5 cellular contexts compared by ENCODE assay signal in the genomic region with DNA sequence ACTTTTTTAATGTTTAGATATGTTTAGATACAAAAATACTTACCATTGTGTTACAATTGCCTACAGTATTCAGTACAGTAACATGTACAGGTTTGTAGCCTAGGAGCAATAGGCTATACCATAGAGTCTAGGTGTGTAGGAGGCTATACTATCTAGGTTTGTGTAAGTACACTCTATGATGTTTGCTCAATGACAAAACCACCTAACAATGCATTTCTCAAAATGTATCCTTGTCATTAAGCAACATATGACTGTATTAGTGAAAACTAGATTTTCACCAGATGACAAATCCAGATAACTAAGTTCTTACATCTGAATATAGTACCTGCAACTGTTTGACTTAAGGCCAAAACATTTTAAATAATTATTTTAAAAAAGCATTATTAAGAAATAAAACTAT. TPM values are rescaled to one million over a fixed set of nuclear protein-coding genes. Genes with fewer than 3 reads are reported as not detected.
"Had no signal": no experiment of that assay in that cellular context is flagged by ENCODE, and none has a peak within 500 bp of the region (broad histone marks: within the 10 kb centered on the region; RNA-seq: fewer than 3 reads in every experiment).

No MANE protein-coding gene starts in this region.

RNA-seq across cellular contexts. Expression of a gene that starts 19.7 kb away (rescaled TPM):
- total RNA-seq: GM23338, H1, H9, HT-29 had no signal
- polyA plus RNA-seq: GM23338, H1, IgD-negative memory B cell had no signal

RNA-seq across cellular contexts. Expression of a gene that starts 49.4 kb away (rescaled TPM):
- total RNA-seq: GM23338, H1, H9, HT-29 had no signal
- polyA plus RNA-seq: GM23338, H1, IgD-negative memory B cell had no signal
